Comparison of ENCODE assay signal across 15 cellular contexts in the genomic region with DNA sequence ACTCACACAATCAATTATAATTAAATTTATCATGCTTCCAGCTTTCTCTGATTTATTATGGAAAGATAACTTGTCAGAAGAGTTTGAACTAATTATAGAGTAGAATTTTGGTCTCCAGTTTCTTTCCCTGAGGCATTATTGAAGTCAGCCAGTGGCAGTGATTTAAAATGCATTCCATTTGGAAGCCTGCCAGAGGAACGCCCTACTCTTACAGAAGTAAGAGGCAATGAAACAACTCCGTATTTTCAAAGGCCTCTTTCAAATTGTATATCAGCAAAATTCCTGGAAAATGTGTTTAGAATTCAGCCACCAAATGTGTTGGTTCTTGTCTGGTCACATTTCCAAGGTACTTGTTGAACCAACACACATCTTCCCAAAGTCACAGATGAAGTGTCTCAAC.
A peak's percentile ranks its signal among the peaks of the same experiment; 100 is the strongest.
DNase-seq lines count a peak whose midpoint lies in the region; ATAC-seq and TF ChIP-seq lines count a peak whose summit lies in the region.
"Had no signal": no experiment of that assay in that cellular context is flagged by ENCODE, and none has a peak within 500 bp of the region (broad histone marks: within the 10 kb centered on the region; RNA-seq: fewer than 3 reads in every experiment).

No MANE protein-coding gene starts in this region.

- H3K4me1 Mint-ChIP-seq in mesothelial cell of epicardium = peaks cover 20% of the 10 kb centered on the region
- no peaks in the 10 kb centered on the region for H3K4me1 Mint-ChIP-seq in natural killer cell treated with Interleukin-12 subunit alpha and Interleukin-12 subunit beta and Interleukin-15 and Interleukin-18, amount 100 ng/mL, for 72 hours (ENCODE audit: low read depth in 2 of 2)
- H3K4me1 Mint-ChIP-seq: activated T-helper 17 cell treated with anti-CD3 and anti-CD28 coated beads, Interleukin-2, amount 50 U/mL, for 72 hours had no signal

- H3K36me3 Mint-ChIP-seq in mesothelial cell of epicardium = peaks cover 2% of the 10 kb centered on the region
- H3K36me3 Mint-ChIP-seq in natural killer cell treated with Interleukin-12 subunit alpha and Interleukin-12 subunit beta and Interleukin-15 and Interleukin-18, amount 100 ng/mL, for 72 hours = no peaks in the 10 kb centered on the region

- H3K9me3 Mint-ChIP-seq in mesothelial cell of epicardium = peaks cover 3% of the 10 kb centered on the region
- H3K9me3 Mint-ChIP-seq in natural killer cell treated with Interleukin-12 subunit alpha and Interleukin-12 subunit beta and Interleukin-15 and Interleukin-18, amount 100 ng/mL, for 72 hours = peaks cover 20% of the 10 kb centered on the region

- no peak overlapping the region for H3K4me3 ChIP-seq in astrocyte of the spinal cord (ENCODE audit: low read depth, low read length)
- H3K4me3 ChIP-seq: heart right ventricle, prostate gland, upper lobe of right lung had no signal

- DNase-seq in Daoy (ENCODE audit: low read depth) (peak; percentile 49), NCI-H187 treated with DMSO at 0.1 percent for 48 hours (lab: John Stamatoyannopoulos, UW) (peak; percentile 33), astrocyte of the spinal cord (ENCODE audit: low read depth, low spot score) (peak; percentile 61), mesothelial cell of epicardium (ENCODE audit: low spot score in 2 of 2, unreplicated experiment in 2 of 2) (peak; percentile 36 to 53), NCI-H446 treated with DMSO at 0.1 percent for 48 hours (lab: John Stamatoyannopoulos, UW) (no peak), 8988T (no peak)
- no peak for DNase-seq in natural killer cell treated with Interleukin-12 subunit alpha and Interleukin-12 subunit beta and Interleukin-15 and Interleukin-18, amount 100 ng/mL, for 72 hours (ENCODE audit: low spot score)
- DNase-seq: activated CD4-positive, CD25-positive, alpha-beta regulatory T cell; mesendoderm; NCI-H1694 treated with DMSO at 0.1 percent for 48 hours; upper lobe of right lung had no signal

- in situ Hi-C loops in astrocyte of the spinal cord (cut with HindIII; ENCODE audit: low sequenced_read_pairs) = no loop called here

- no peak for ATAC-seq in HG03342 (IDR thresholded peaks at IDR 0.05; ENCODE audit: unreplicated experiment)
- ATAC-seq in natural killer cell treated with Interleukin-12 subunit alpha and Interleukin-12 subunit beta and Interleukin-15 and Interleukin-18, amount 100 ng/mL, for 72 hours = no peak
- ATAC-seq: activated T-helper 17 cell treated with anti-CD3 and anti-CD28 coated beads, Interleukin-2, amount 50 U/mL, for 72 hours; heart right ventricle; upper lobe of right lung had no signal

- TF ChIP-seq CTCF in astrocyte of the spinal cord (IDR thresholded peaks at IDR 0.05; ENCODE audit: low read depth, low read length) (no peak), mesothelial cell of epicardium (IDR thresholded peaks at IDR 0.05; ENCODE audit: unreplicated experiment) (no peak)

- peaks cover 81% of the 10 kb centered on the region for H3K27me3 Mint-ChIP-seq in mesothelial cell of epicardium (ENCODE audit: low read depth)
- no peaks in the 10 kb centered on the region for H3K27me3 Mint-ChIP-seq in natural killer cell treated with Interleukin-12 subunit alpha and Interleukin-12 subunit beta and Interleukin-15 and Interleukin-18, amount 100 ng/mL, for 72 hours
- H3K27me3 Mint-ChIP-seq: activated T-helper 17 cell treated with anti-CD3 and anti-CD28 coated beads, Interleukin-2, amount 50 U/mL, for 72 hours had no signal

- H3K27ac Mint-ChIP-seq in mesothelial cell of epicardium = no peak overlapping the region
- no peak overlapping the region for H3K27ac Mint-ChIP-seq in natural killer cell treated with Interleukin-12 subunit alpha and Interleukin-12 subunit beta and Interleukin-15 and Interleukin-18, amount 100 ng/mL, for 72 hours
- H3K27ac Mint-ChIP-seq: activated T-helper 17 cell treated with anti-CD3 and anti-CD28 coated beads, Interleukin-2, amount 50 U/mL, for 72 hours had no signal

- H3K4me3 Mint-ChIP-seq in mesothelial cell of epicardium = no peak overlapping the region
- no peak overlapping the region for H3K4me3 Mint-ChIP-seq in natural killer cell treated with Interleukin-12 subunit alpha and Interleukin-12 subunit beta and Interleukin-15 and Interleukin-18, amount 100 ng/mL, for 72 hours
- H3K4me3 Mint-ChIP-seq: activated T-helper 17 cell treated with anti-CD3 and anti-CD28 coated beads, Interleukin-2, amount 50 U/mL, for 72 hours had no signal

Comparison
In these comparisons a context has a peak if more than half of its experiments do, and no peak if none do; other contexts are left out.
1. DNase-seq: peak in Daoy (single experiment), NCI-H187 treated with DMSO at 0.1 percent for 48 hours (single experiment), astrocyte of the spinal cord (single experiment) and mesothelial cell of epicardium (2 of 2); none in NCI-H446 treated with DMSO at 0.1 percent for 48 hours (single experiment), 8988T (single experiment) and natural killer cell treated with Interleukin-12 subunit alpha and Interleukin-12 subunit beta and Interleukin-15 and Interleukin-18, amount 100 ng/mL, for 72 hours (single experiment).